Comparison of ENCODE assay signal across 2 cellular contexts in the genomic region with DNA sequence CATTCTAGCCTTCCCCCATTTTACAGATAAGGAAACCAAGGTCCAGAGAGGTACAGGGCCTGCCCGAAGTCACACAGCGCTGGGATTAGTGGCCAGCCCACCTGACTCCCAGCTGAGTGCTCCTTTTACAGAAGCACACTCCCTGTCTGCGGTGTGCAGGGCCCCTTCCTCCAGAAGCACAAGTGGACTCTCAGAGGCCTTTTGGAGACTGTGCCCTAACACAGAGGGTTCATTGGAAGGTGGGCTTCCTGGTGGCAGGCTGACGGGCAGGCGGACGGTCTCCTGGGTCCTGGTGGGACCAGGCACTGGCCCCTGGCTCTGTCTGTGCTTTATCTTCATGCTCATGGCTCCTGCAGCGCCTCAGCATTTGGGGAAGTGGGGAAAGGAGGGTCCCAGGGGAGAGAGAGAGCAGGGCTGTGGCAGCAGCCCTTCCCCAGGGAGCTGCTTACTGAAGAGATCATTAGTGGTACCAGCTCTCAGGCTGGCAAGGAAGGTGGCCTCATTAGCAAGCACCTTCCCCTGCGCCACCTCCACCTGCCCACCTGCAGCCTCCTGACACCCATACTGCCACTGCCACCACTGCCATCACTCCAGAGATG.
TF ChIP-seq lines count a peak whose summit lies in the region.

No MANE protein-coding gene starts in this region.

TF ChIP-seq in GM12878, 131 proteins besides CTCF, POLR2A, EP300 and RAD21:
- TF ChIP-seq SMARCA5 (IDR thresholded peaks at IDR 0.05) (0 out of 2 replicates have a peak, but pooled peaks have one; percentile 35), MEF2B (IDR thresholded peaks at IDR 0.05; ENCODE audit: partially characterized antibody, poor library complexity, severe bottlenecking) (peak; percentile 67), MTA2 (IDR thresholded peaks at IDR 0.05; ENCODE audit: low read depth) (peak; percentile 30; the same call in 1 of the 2 replicates), SPI1 (IDR thresholded peaks at IDR 0.05; ENCODE audit: borderline replicate concordance, insufficient read depth, low read depth, low read length) (peak; percentile 41; the same call in 1 of the 2 replicates)

TF ChIP-seq in HepG2, 621 proteins besides CTCF, POLR2A, EP300 and RAD21:
- peak; percentile 84 for TF ChIP-seq ZNF768 (CRISPR knock-in tag; IDR thresholded peaks at IDR 0.05)
